In the genomic region with DNA sequence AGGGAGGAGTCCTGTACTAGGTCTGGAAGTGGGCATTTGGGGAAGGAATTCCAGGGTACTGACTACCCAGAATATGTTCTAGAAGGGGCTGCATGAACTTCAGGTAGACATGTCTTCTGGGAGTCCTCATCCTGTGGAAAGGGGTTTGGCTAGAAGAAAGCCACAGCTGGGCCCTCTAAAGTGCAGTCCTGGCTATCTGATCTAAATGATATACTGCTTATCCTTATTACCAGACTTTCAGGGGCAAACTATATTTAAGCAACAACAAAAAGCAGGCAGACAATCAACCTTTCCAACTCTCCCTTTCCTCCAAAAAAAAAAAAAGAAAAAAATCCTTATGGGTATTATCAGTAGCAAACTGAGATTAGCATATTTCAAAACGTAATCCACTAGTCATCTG, we compare ENCODE assay signal across 13 cellular contexts. TPM values are rescaled to one million over a fixed set of nuclear protein-coding genes. Genes with fewer than 3 reads are reported as not detected.
DNase-seq lines count a peak whose midpoint lies in the region; ATAC-seq and TF ChIP-seq lines count a peak whose summit lies in the region.
"Had no signal": no experiment of that assay in that cellular context is flagged by ENCODE, and none has a peak within 500 bp of the region (broad histone marks: within the 10 kb centered on the region; RNA-seq: fewer than 3 reads in every experiment).

No MANE protein-coding gene starts in this region.

- intact Hi-C loops in activated CD4-positive, alpha-beta T cell treated with anti-CD3 and anti-CD28 coated beads for 36 hours (cut with DNase I, micrococcal nuclease): no loop called here
- intact Hi-C loops in A673 (cut with micrococcal nuclease; ENCODE audit: unreplicated experiment): no loop called here
- intact Hi-C loops in activated T-helper 2 cell treated with anti-CD3 and anti-CD28 coated beads, Interferon-gamma antibody, Interleukin-2, Interleukin-4, amounts not matched to agents 10 μg/mL and 5 μg/mL and 100 μg/mL, durations not matched to agents 14 hours and 24 hours and 36 hours (cut with micrococcal nuclease): no loop called here

- no peaks in the 10 kb centered on the region for H3K9me3 Mint-ChIP-seq in activated CD4-positive, alpha-beta T cell treated with anti-CD3 and anti-CD28 coated beads for 36 hours (ENCODE audit: low read depth)
- H3K9me3 Mint-ChIP-seq in activated T-helper 2 cell treated with anti-CD3 and anti-CD28 coated beads, Interferon-gamma antibody, Interleukin-2, Interleukin-4, amounts not matched to agents 10 μg/mL and 5 μg/mL and 100 μg/mL, durations not matched to agents 14 hours and 24 hours and 36 hours: no peaks in the 10 kb centered on the region
- H3K9me3 Mint-ChIP-seq: CD4-positive, alpha-beta T cell had no signal

- TF ChIP-seq CTCF in A673 (conservative IDR thresholded peaks at IDR 0.05; ENCODE audit: low read depth, low read length) (no peak), HL-60 (IDR thresholded peaks at IDR 0.05; ENCODE audit: insufficient read depth, low read length) (no peak)

- H3K4me1 ChIP-seq in A673 (ENCODE audit: insufficient read depth, low read length, poor library complexity, severe bottlenecking): peaks cover 24% of the 10 kb centered on the region

- no peak for DNase-seq in activated CD4-positive, alpha-beta T cell treated with anti-CD3 and anti-CD28 coated beads for 36 hours
- no peak for DNase-seq in activated CD4-positive, alpha-beta T cell treated with anti-CD3 and anti-CD28 coated beads, Interleukin-2, amount 50 U/mL, for 1 hour
- DNase-seq in A673 (ENCODE audit: low spot score) (no peak), HL-60 (ENCODE audit: low read depth in 1 of 2, low spot score in 1 of 2) (no peak)
- no peak for DNase-seq in activated T-helper 2 cell treated with anti-CD3 and anti-CD28 coated beads, Interferon-gamma antibody, Interleukin-2, Interleukin-4, amounts not matched to agents 10 μg/mL and 5 μg/mL and 100 μg/mL, durations not matched to agents 14 hours and 24 hours and 36 hours (ENCODE audit: low spot score)
- DNase-seq: C1 segment of cervical spinal cord; Calu3; CD4-positive, alpha-beta T cell; DMS 273 treated with DMSO at 0.1 percent for 48 hours had no signal

- POLR2A ChIA-PET in activated CD4-positive, alpha-beta T cell treated with anti-CD3 and anti-CD28 coated beads for 36 hours (lab: Charles Lee): no interaction called here
- POLR2A ChIA-PET in A673 (lab: Charles Lee; ENCODE audit: low non-redundant PET): interaction anchor here (0.6 to 0.7 kb wide), 2 partner anchors 223 to 1099 kb away, joined by 3 to 5 read pairs; no protein-coding TSS in a partner anchor

- H3K4me3 ChIP-seq in A673 (ENCODE audit: low read depth, low read length, poor library complexity, severe bottlenecking): no peak overlapping the region
- H3K4me3 ChIP-seq in HL-60 (replicated peaks; ENCODE audit: insufficient read depth, low read length): no peak overlapping the region
- H3K4me3 ChIP-seq: HAP-1 had no signal

- peak overlapping the region; percentile 28 for H3K27ac Mint-ChIP-seq in activated CD4-positive, alpha-beta T cell treated with anti-CD3 and anti-CD28 coated beads for 36 hours
- peak overlapping the region; percentile 28 for H3K27ac Mint-ChIP-seq in activated T-helper 2 cell treated with anti-CD3 and anti-CD28 coated beads, Interferon-gamma antibody, Interleukin-2, Interleukin-4, amounts not matched to agents 10 μg/mL and 5 μg/mL and 100 μg/mL, durations not matched to agents 14 hours and 24 hours and 36 hours
- H3K27ac Mint-ChIP-seq: B cell; CD4-positive, alpha-beta T cell had no signal

- no peaks in the 10 kb centered on the region for H3K36me3 ChIP-seq in A673 (ENCODE audit: insufficient read depth, low read length, poor library complexity, severe bottlenecking)
- H3K36me3 ChIP-seq: HAP-1 had no signal

- H3K27ac ChIP-seq in A673 (ENCODE audit: low read depth, low read length, poor library complexity, severe bottlenecking): peak overlapping the region; percentile 59
- peak overlapping the region; percentile 62 for H3K27ac ChIP-seq in HL-60 (replicated peaks)

- ATAC-seq in activated CD4-positive, alpha-beta T cell treated with anti-CD3 and anti-CD28 coated beads for 36 hours: no peak
- ATAC-seq in GM21737 (IDR thresholded peaks at IDR 0.05; ENCODE audit: unreplicated experiment) (no peak), HG03045 (IDR thresholded peaks at IDR 0.05; ENCODE audit: unreplicated experiment) (no peak)

- no peaks in the 10 kb centered on the region for H3K27me3 ChIP-seq in A673 (replicated peaks; ENCODE audit: insufficient read depth, low read depth, low read length, poor library complexity)
- H3K27me3 ChIP-seq in HL-60 (ENCODE audit: insufficient read depth, poor library complexity, severe bottlenecking): no peaks in the 10 kb centered on the region

- H3K9me3 ChIP-seq in A673 (ENCODE audit: low read depth, low read length, poor library complexity, severe bottlenecking): no peaks in the 10 kb centered on the region
- H3K9me3 ChIP-seq: HAP-1 had no signal

- no peak overlapping the region for H3K4me3 Mint-ChIP-seq in activated CD4-positive, alpha-beta T cell treated with anti-CD3 and anti-CD28 coated beads for 36 hours
- H3K4me3 Mint-ChIP-seq in activated T-helper 2 cell treated with anti-CD3 and anti-CD28 coated beads, Interferon-gamma antibody, Interleukin-2, Interleukin-4, amounts not matched to agents 10 μg/mL and 5 μg/mL and 100 μg/mL, durations not matched to agents 14 hours and 24 hours and 36 hours (ENCODE audit: low read depth): no peak overlapping the region
- H3K4me3 Mint-ChIP-seq: B cell; CD4-positive, alpha-beta T cell had no signal

- BruUV-seq in A673 (replicated peaks; lab: Mats Ljungman, UMichigan): no TSS peak

- CTCF ChIA-PET in activated CD4-positive, alpha-beta T cell treated with anti-CD3 and anti-CD28 coated beads for 36 hours (lab: Charles Lee): interaction anchor here (0.6 to 1.1 kb wide), 3 partner anchors 9 to 26 kb away, joined by 3 to 4 read pairs (median 3); no protein-coding TSS in a partner anchor
- CTCF ChIA-PET in A673 (lab: Charles Lee): interaction anchor here (0.6 kb wide), 1 partner anchor 285 kb away, joined by 3 read pairs; no protein-coding TSS in a partner anchor

- H3K27me3 Mint-ChIP-seq in activated CD4-positive, alpha-beta T cell treated with anti-CD3 and anti-CD28 coated beads for 36 hours: no peaks in the 10 kb centered on the region
- H3K27me3 Mint-ChIP-seq in activated T-helper 2 cell treated with anti-CD3 and anti-CD28 coated beads, Interferon-gamma antibody, Interleukin-2, Interleukin-4, amounts not matched to agents 10 μg/mL and 5 μg/mL and 100 μg/mL, durations not matched to agents 14 hours and 24 hours and 36 hours (ENCODE audit: low read depth): no peaks in the 10 kb centered on the region
- H3K27me3 Mint-ChIP-seq: B cell; CD4-positive, alpha-beta T cell had no signal

- peaks cover 65% of the 10 kb centered on the region for H3K36me3 Mint-ChIP-seq in activated CD4-positive, alpha-beta T cell treated with anti-CD3 and anti-CD28 coated beads for 36 hours (ENCODE audit: low read depth)
- peaks cover 72% of the 10 kb centered on the region for H3K36me3 Mint-ChIP-seq in activated T-helper 2 cell treated with anti-CD3 and anti-CD28 coated beads, Interferon-gamma antibody, Interleukin-2, Interleukin-4, amounts not matched to agents 10 μg/mL and 5 μg/mL and 100 μg/mL, durations not matched to agents 14 hours and 24 hours and 36 hours (ENCODE audit: low read depth)

- H3K4me1 Mint-ChIP-seq in activated CD4-positive, alpha-beta T cell treated with anti-CD3 and anti-CD28 coated beads for 36 hours: peaks cover 26% of the 10 kb centered on the region
- peaks cover 56% of the 10 kb centered on the region for H3K4me1 Mint-ChIP-seq in activated T-helper 2 cell treated with anti-CD3 and anti-CD28 coated beads, Interferon-gamma antibody, Interleukin-2, Interleukin-4, amounts not matched to agents 10 μg/mL and 5 μg/mL and 100 μg/mL, durations not matched to agents 14 hours and 24 hours and 36 hours (ENCODE audit: low read depth)
- H3K4me1 Mint-ChIP-seq: B cell had no signal

RNA-seq across cellular contexts. Expression of a gene that starts 29.8 kb away (rescaled TPM):
- total RNA-seq in activated CD4-positive, alpha-beta T cell treated with anti-CD3 and anti-CD28 coated beads for 36 hours: 10 to 100 TPM; 47.7 to 53.7 TPM
- total RNA-seq in A673 (2021): 0.42 and 0.52 TPM in 2 replicates
- total RNA-seq in activated T-helper 2 cell treated with anti-CD3 and anti-CD28 coated beads, Interferon-gamma antibody, Interleukin-2, Interleukin-4, amounts not matched to agents 10 μg/mL and 5 μg/mL and 100 μg/mL, durations not matched to agents 14 hours and 24 hours and 36 hours: 93.8 and 99.4 TPM in 2 replicates

Comparison
In these comparisons a context has a peak if more than half of its experiments do, and no peak if none do; other contexts are left out.
1. RNA of a gene that starts 29.8 kb away (total RNA-seq): 93.8 to 99.4 TPM in activated T-helper 2 cell treated with anti-CD3 and anti-CD28 coated beads, Interferon-gamma antibody, Interleukin-2, Interleukin-4, amounts not matched to agents 10 μg/mL and 5 μg/mL and 100 μg/mL, durations not matched to agents 14 hours and 24 hours and 36 hours and 47.7 to 53.7 TPM in activated CD4-positive, alpha-beta T cell treated with anti-CD3 and anti-CD28 coated beads for 36 hours; 0.42 to 0.52 TPM in A673; every median in the first group is over 10 times any median in the second.